In genomic region chr2:239118264-239118663, GRCh38 we compare ENCODE assay signal across 25 cellular contexts.
A peak's percentile ranks its signal among the peaks of the same experiment; 100 is the strongest.
DNase-seq lines count a peak whose midpoint lies in the region; ATAC-seq and TF ChIP-seq lines count a peak whose summit lies in the region.
"Had no signal": no experiment of that assay in that cellular context is flagged by ENCODE, and none has a peak within 500 bp of the region (broad histone marks: within the 10 kb centered on the region; RNA-seq: fewer than 3 reads in every experiment).

No MANE protein-coding gene starts in this region.

- no peaks in the 10 kb centered on the region for H3K9me3 Mint-ChIP-seq in activated T-cell treated with anti-CD3 and anti-CD28 coated beads, Interleukin-2, amount 50 U/mL, for 72 hours
- H3K9me3 Mint-ChIP-seq in activated T-helper 2 cell treated with anti-CD3 and anti-CD28 coated beads, Interferon-gamma antibody, Interleukin-2, Interleukin-4, amounts not matched to agents 10 μg/mL and 5 μg/mL and 100 μg/mL, durations not matched to agents 14 hours and 24 hours and 36 hours, result no peaks in the 10 kb centered on the region
- H3K9me3 Mint-ChIP-seq: activated B cell treated with CpG ODN at 0.5 μM for 24 hours; activated T-helper 1 cell treated with anti-CD3 and anti-CD28 coated beads, Interleukin-12 subunit alpha, Interleukin-12 subunit beta, Interleukin-2, Interleukin-4 antibody, amounts not matched to agents 30 ng/mL and 10 ng/mL and 1 ng/mL, durations not matched to agents 14 hours and 24 hours and 36 hours; mesothelial cell of epicardium had no signal

- DNase-seq in activated T-cell treated with anti-CD3 and anti-CD28 coated beads, Interleukin-2, amount 50 U/mL, for 72 hours, result no peak
- no peak for DNase-seq in activated T-cell treated with anti-CD3 and anti-CD28 coated beads, Interleukin-2, amount 50 U/mL, for 48 hours
- DNase-seq in CD1c-positive myeloid dendritic cell (ENCODE audit: extremely low spot score), result peak; percentile 29
- peak; percentile 83 for DNase-seq in sigmoid colon
- no peak for DNase-seq in kidney glomerular epithelial cell (lab: John Stamatoyannopoulos, UW)
- DNase-seq in activated T-helper 2 cell treated with anti-CD3 and anti-CD28 coated beads, Interferon-gamma antibody, Interleukin-2, Interleukin-4, amounts not matched to agents 10 μg/mL and 5 μg/mL and 100 μg/mL, durations not matched to agents 14 hours and 24 hours and 36 hours (ENCODE audit: low spot score), result no peak
- DNase-seq: activated B cell treated with CpG ODN at 0.5 μM for 24 hours; activated CD4-positive, alpha-beta T cell treated with anti-CD3 and anti-CD28 coated beads, Interleukin-2, amount 50 U/mL, for 1 hour; cerebellar nuclear complex; DMS153; esophagus squamous epithelium; foreskin melanocyte; GOT3; kidney; NCI-H1092 treated with DMSO at 0.1 percent for 48 hours; NCI-H187; NCI-H82; occipital lobe had no signal

- H3K27me3 Mint-ChIP-seq in activated T-cell treated with anti-CD3 and anti-CD28 coated beads, Interleukin-2, amount 50 U/mL, for 72 hours (ENCODE audit: low read depth), result no peaks in the 10 kb centered on the region
- H3K27me3 Mint-ChIP-seq in activated T-helper 2 cell treated with anti-CD3 and anti-CD28 coated beads, Interferon-gamma antibody, Interleukin-2, Interleukin-4, amounts not matched to agents 10 μg/mL and 5 μg/mL and 100 μg/mL, durations not matched to agents 14 hours and 24 hours and 36 hours (ENCODE audit: low read depth), result no peaks in the 10 kb centered on the region
- H3K27me3 Mint-ChIP-seq: activated B cell treated with CpG ODN at 0.5 μM for 24 hours; activated naive CD8-positive, alpha-beta T cell had no signal

- H3K9me3 ChIP-seq in sigmoid colon, result no peaks in the 10 kb centered on the region
- H3K9me3 ChIP-seq: ascending aorta, esophagus squamous epithelium, heart left ventricle had no signal

- H3K4me3 Mint-ChIP-seq in activated T-cell treated with anti-CD3 and anti-CD28 coated beads, Interleukin-2, amount 50 U/mL, for 72 hours, result no peak overlapping the region
- H3K4me3 Mint-ChIP-seq in activated T-helper 2 cell treated with anti-CD3 and anti-CD28 coated beads, Interferon-gamma antibody, Interleukin-2, Interleukin-4, amounts not matched to agents 10 μg/mL and 5 μg/mL and 100 μg/mL, durations not matched to agents 14 hours and 24 hours and 36 hours (ENCODE audit: low read depth), result no peak overlapping the region
- H3K4me3 Mint-ChIP-seq: activated B cell treated with CpG ODN at 0.5 μM for 24 hours; activated T-helper 1 cell treated with anti-CD3 and anti-CD28 coated beads, Interleukin-12 subunit alpha, Interleukin-12 subunit beta, Interleukin-2, Interleukin-4 antibody, amounts not matched to agents 30 ng/mL and 10 ng/mL and 1 ng/mL, durations not matched to agents 14 hours and 24 hours and 36 hours; mesothelial cell of epicardium had no signal

- TF ChIP-seq CTCF in sigmoid colon (IDR thresholded peaks at IDR 0.05), result peak in 2 of 4 experiments; percentile 27 to 30

- peak overlapping the region; percentile 41 for H3K27ac Mint-ChIP-seq in activated T-cell treated with anti-CD3 and anti-CD28 coated beads, Interleukin-2, amount 50 U/mL, for 72 hours
- H3K27ac Mint-ChIP-seq in activated T-helper 2 cell treated with anti-CD3 and anti-CD28 coated beads, Interferon-gamma antibody, Interleukin-2, Interleukin-4, amounts not matched to agents 10 μg/mL and 5 μg/mL and 100 μg/mL, durations not matched to agents 14 hours and 24 hours and 36 hours, result no peak overlapping the region
- H3K27ac Mint-ChIP-seq: activated B cell treated with CpG ODN at 0.5 μM for 24 hours; activated naive CD8-positive, alpha-beta T cell; activated T-helper 1 cell treated with anti-CD3 and anti-CD28 coated beads, Interleukin-12 subunit alpha, Interleukin-12 subunit beta, Interleukin-2, Interleukin-4 antibody, amounts not matched to agents 30 ng/mL and 10 ng/mL and 1 ng/mL, durations not matched to agents 14 hours and 24 hours and 36 hours; mesothelial cell of epicardium had no signal

- TF ChIP-seq POLR2A in sigmoid colon (IDR thresholded peaks at IDR 0.05), result no peak

- no peak for ATAC-seq in activated T-cell treated with anti-CD3 and anti-CD28 coated beads, Interleukin-2, amount 50 U/mL, for 72 hours (replicated peaks in 1 of 2)
- ATAC-seq in HG02981 (IDR thresholded peaks at IDR 0.05; ENCODE audit: unreplicated experiment), result no peak
- ATAC-seq: heart left ventricle had no signal

- H3K4me1 Mint-ChIP-seq in activated T-cell treated with anti-CD3 and anti-CD28 coated beads, Interleukin-2, amount 50 U/mL, for 72 hours (ENCODE audit: low read depth), result peaks cover 29% of the 10 kb centered on the region
- H3K4me1 Mint-ChIP-seq in activated T-helper 2 cell treated with anti-CD3 and anti-CD28 coated beads, Interferon-gamma antibody, Interleukin-2, Interleukin-4, amounts not matched to agents 10 μg/mL and 5 μg/mL and 100 μg/mL, durations not matched to agents 14 hours and 24 hours and 36 hours (ENCODE audit: low read depth), result peaks cover 8% of the 10 kb centered on the region
- H3K4me1 Mint-ChIP-seq: activated B cell treated with CpG ODN at 0.5 μM for 24 hours had no signal

- TF ChIP-seq EP300 in sigmoid colon (IDR thresholded peaks at IDR 0.05), result no peak

- H3K36me3 Mint-ChIP-seq in activated T-cell treated with anti-CD3 and anti-CD28 coated beads, Interleukin-2, amount 50 U/mL, for 72 hours (ENCODE audit: insufficient read depth in 2 of 2), result peaks cover 0 to 2% of the 10 kb centered on the region in 2 donors
- H3K36me3 Mint-ChIP-seq in activated T-helper 2 cell treated with anti-CD3 and anti-CD28 coated beads, Interferon-gamma antibody, Interleukin-2, Interleukin-4, amounts not matched to agents 10 μg/mL and 5 μg/mL and 100 μg/mL, durations not matched to agents 14 hours and 24 hours and 36 hours (ENCODE audit: low read depth), result peaks cover 8% of the 10 kb centered on the region

- H3K27me3 ChIP-seq in sigmoid colon, result no peaks in the 10 kb centered on the region
- H3K27me3 ChIP-seq: ascending aorta, esophagus squamous epithelium, heart left ventricle had no signal

- peaks cover 0 to 72% (median 43%) of the 10 kb centered on the region in 4 donors for H3K4me1 ChIP-seq in sigmoid colon

- no peak overlapping the region for H3K4me3 ChIP-seq in sigmoid colon
- H3K4me3 ChIP-seq: ascending aorta, esophagus squamous epithelium, heart left ventricle had no signal

- WGBS in sigmoid colon, 2 donors, result 93 to 94% methylated on average over 26 of the region's 26 CpGs

- intact Hi-C loops in sigmoid colon (cut with DNase I), result loop anchor here (10.0 kb wide), 2 partner anchors 697 to 877 kb away; no protein-coding TSS in a partner anchor
- intact Hi-C loops in activated T-helper 2 cell treated with anti-CD3 and anti-CD28 coated beads, Interferon-gamma antibody, Interleukin-2, Interleukin-4, amounts not matched to agents 10 μg/mL and 5 μg/mL and 100 μg/mL, durations not matched to agents 14 hours and 24 hours and 36 hours (cut with micrococcal nuclease), result no loop called here

- peaks cover 6 to 28% (median 12%) of the 10 kb centered on the region in 4 donors for H3K36me3 ChIP-seq in sigmoid colon

- H3K27ac ChIP-seq in angular gyrus (ENCODE audit: low read depth, low read length) (peak overlapping the region; percentile 22), sigmoid colon (peak overlapping the region in 3 of 4 donors; percentile 27 to 57 (median 54))
- H3K27ac ChIP-seq: ascending aorta, esophagus squamous epithelium, heart left ventricle had no signal

Comparison
In these comparisons a context has a peak if more than half of its experiments do, and no peak if none do; other contexts are left out.
1. DNase-seq: peak in CD1c-positive myeloid dendritic cell (single experiment) and sigmoid colon (single experiment); none in activated T-cell treated with anti-CD3 and anti-CD28 coated beads, Interleukin-2, amount 50 U/mL, for 72 hours (0 of 2), activated T-cell treated with anti-CD3 and anti-CD28 coated beads, Interleukin-2, amount 50 U/mL, for 48 hours (0 of 2), kidney glomerular epithelial cell (single experiment) and activated T-helper 2 cell treated with anti-CD3 and anti-CD28 coated beads, Interferon-gamma antibody, Interleukin-2, Interleukin-4, amounts not matched to agents 10 μg/mL and 5 μg/mL and 100 μg/mL, durations not matched to agents 14 hours and 24 hours and 36 hours (single experiment).